Comparison of ENCODE assay signal across 14 cellular contexts in genomic region chr1:85283475-85284199, GRCh38. TPM values are rescaled to one million over a fixed set of nuclear protein-coding genes. Genes with fewer than 3 reads are reported as not detected.
DNase-seq lines count a peak whose midpoint lies in the region; ATAC-seq and TF ChIP-seq lines count a peak whose summit lies in the region.
"Had no signal": no experiment of that assay in that cellular context is flagged by ENCODE, and none has a peak within 500 bp of the region (broad histone marks: within the 10 kb centered on the region; RNA-seq: fewer than 3 reads in every experiment).

No MANE protein-coding gene starts in this region.

- 88% methylated on average over 10 of the region's 11 CpGs for WGBS in mammary epithelial cell (ENCODE audit: low coverage, missing lambda C conversion rate)
- WGBS in right cardiac atrium: 89% methylated on average over 11 of the region's 11 CpGs
- WGBS in transverse colon (ENCODE audit: low coverage in 1 of 2), 2 donors: 54% methylated on average over 7 of the region's 11 CpGs; no CpG with 5 or more reads in 1 of the 2 donors

- H3K4me1 ChIP-seq in mammary epithelial cell (ENCODE audit: insufficient read depth, low read length) (peaks cover 30% of the 10 kb centered on the region), RWPE2 (ENCODE audit: insufficient read depth, poor library complexity, severe bottlenecking) (peaks cover 11% of the 10 kb centered on the region), right cardiac atrium (ENCODE audit: control insufficient read depth, insufficient read depth, low read length) (no peaks in the 10 kb centered on the region), transverse colon (peaks cover 0 to 17% (median 8%) of the 10 kb centered on the region in 4 donors)

- H4K20me1 ChIP-seq in mammary epithelial cell (ENCODE audit: insufficient read depth, low read length): no peaks in the 10 kb centered on the region

- DNase-seq in MCF 10A (ENCODE audit: unreplicated experiment): peak; percentile 54
- no peak for DNase-seq in mammary epithelial cell
- no peak for DNase-seq in RWPE2 (ENCODE audit: low spot score)
- DNase-seq in right cardiac atrium: peak in 1 of 3 donors; percentile 62
- peak; percentile 75 for DNase-seq in transverse colon
- DNase-seq in HuH-7 (ENCODE audit: low spot score): no peak
- no peak for DNase-seq in NCI-H2081 treated with DMSO at 0.1 percent for 48 hours (lab: John Stamatoyannopoulos, UW)
- DNase-seq: activated naive CD4-positive, alpha-beta T cell treated with anti-CD3 and anti-CD28 coated beads, Interleukin-2, amount 50 U/mL, for 16 hours; DMS79 treated with DMSO at 0.1 percent for 48 hours; effector memory CD4-positive, alpha-beta T cell; NCI-H2171; stimulated activated CD4-positive, alpha-beta T cell treated with anti-CD3 and anti-CD28 coated beads, Interleukin-4, amount 100 ng/mL, for 4 hours had no signal

- dilution Hi-C loops in mammary epithelial cell (cut with HindIII; ENCODE audit: low sequenced_read_pairs): no loop called here

- no peaks in the 10 kb centered on the region for H3K79me2 ChIP-seq in mammary epithelial cell (ENCODE audit: insufficient read depth, low read length)

- H2AFZ ChIP-seq in mammary epithelial cell (ENCODE audit: low read depth, low read length): no peak overlapping the region

- H3K36me3 ChIP-seq in mammary epithelial cell (ENCODE audit: insufficient read depth, low read length) (no peaks in the 10 kb centered on the region), RWPE2 (ENCODE audit: low read depth) (no peaks in the 10 kb centered on the region), transverse colon (no peaks in the 10 kb centered on the region)

- H3K9me3 ChIP-seq in mammary epithelial cell (replicated peaks; ENCODE audit: insufficient read depth, low read length) (no peaks in the 10 kb centered on the region), RWPE2 (ENCODE audit: severe bottlenecking) (no peaks in the 10 kb centered on the region), right cardiac atrium (ENCODE audit: control insufficient read depth, low read length) (no peaks in the 10 kb centered on the region), transverse colon (no peaks in the 10 kb centered on the region)

- ATAC-seq in RWPE2 (ENCODE audit: low read depth): 0 out of 3 replicates have a peak, but pooled peaks have one; percentile 13
- ATAC-seq in right cardiac atrium: peak; percentile 59 to 63
- no peak for ATAC-seq in GM21576 (IDR thresholded peaks at IDR 0.05; ENCODE audit: unreplicated experiment)
- ATAC-seq: stimulated activated memory B cell treated with anti-CD40 and anti-IgM and Interleukin-4, amounts not matched to agents 10 μg/mL and 1 μg/mL and 100 μg/mL, for 72 hours had no signal

- POLR2A ChIA-PET in MCF 10A (lab: Yijun Ruan, JAX): interaction anchor here (0.7 to 0.8 kb wide), 2 partner anchors 7 to 197 kb away, joined by 3 read pairs; partner anchors contain the start of gene BCL10

- in situ Hi-C loops in mammary epithelial cell (cut with MboI; ENCODE audit: low sequenced_read_pairs in 2 of 2): no loop called here
- in situ Hi-C loops in transverse colon (cut with MboI; ENCODE audit: low pct_ligation_motif_present in 1 of 4, low pct_unique_long_range_greater_than_20kb in 1 of 4, low sequenced_read_pairs in 3 of 4): no loop called here

- intact Hi-C loops in MCF 10A (cut with micrococcal nuclease): no loop called here
- intact Hi-C loops in mammary epithelial cell (cut with micrococcal nuclease): no loop called here
- intact Hi-C loops in right cardiac atrium (cut with DNase I): no loop called here
- intact Hi-C loops in transverse colon (cut with DNase I; ENCODE audit: low total_unique reads): no loop called here

- H3K4me3 ChIP-seq in mammary epithelial cell (replicated peaks in 1 of 3; ENCODE audit: insufficient read depth in 1 of 3, low read depth in 2 of 3, low read length in 3 of 3) (no peak overlapping the region), RWPE2 (ENCODE audit: severe bottlenecking) (no peak overlapping the region), right cardiac atrium (ENCODE audit: low read length) (no peak overlapping the region), transverse colon (no peak overlapping the region)

- no TSS peak for BruUV-seq in MCF 10A (replicated peaks; lab: Mats Ljungman, UMichigan)
- no TSS peak for BruUV-seq in mammary epithelial cell (replicated peaks; lab: Mats Ljungman, UMichigan)

- CTCF ChIA-PET in MCF 10A (lab: Yijun Ruan, JAX) (interaction anchor here (0.6 to 0.8 kb wide), 2 partner anchors 102 to 129 kb away, joined by 3 read pairs; no protein-coding TSS in a partner anchor), mammary epithelial cell (lab: Charles Lee; ENCODE audit: low non-redundant PET) (no interaction called here)

- no peak for TF ChIP-seq CTCF in MCF 10A (IDR thresholded peaks at IDR 0.05; ENCODE audit: unreplicated experiment)
- no peak for TF ChIP-seq CTCF in mammary epithelial cell (conservative IDR thresholded peaks at IDR 0.05 in 1 of 2, IDR thresholded peaks at IDR 0.05 in 1 of 2; ENCODE audit: extremely low read depth in 1 of 2, insufficient read depth in 1 of 2, low read depth in 1 of 2, low read length in 2 of 2)
- no peak for TF ChIP-seq CTCF in RWPE2 (IDR thresholded peaks at IDR 0.05; ENCODE audit: poor library complexity, severe bottlenecking)
- no peak for TF ChIP-seq CTCF in transverse colon (IDR thresholded peaks at IDR 0.05)

- no peak overlapping the region for H3K4me2 ChIP-seq in mammary epithelial cell (ENCODE audit: insufficient read depth, low read depth, low read length)

- H3K4me3 Mint-ChIP-seq in MCF 10A (ENCODE audit: unreplicated experiment): no peak overlapping the region
- H3K4me3 Mint-ChIP-seq: stimulated activated memory B cell treated with anti-CD40 and anti-IgM and Interleukin-4, amounts not matched to agents 10 μg/mL and 1 μg/mL and 100 μg/mL, for 72 hours had no signal

- H3K9me3 Mint-ChIP-seq in MCF 10A (ENCODE audit: unreplicated experiment): no peaks in the 10 kb centered on the region
- H3K9me3 Mint-ChIP-seq: stimulated activated memory B cell treated with anti-CD40 and anti-IgM and Interleukin-4, amounts not matched to agents 10 μg/mL and 1 μg/mL and 100 μg/mL, for 72 hours had no signal

- peaks cover 19% of the 10 kb centered on the region for H3K4me1 Mint-ChIP-seq in MCF 10A (ENCODE audit: insufficient read depth, unreplicated experiment)

- H3K36me3 Mint-ChIP-seq in MCF 10A (ENCODE audit: insufficient read depth, unreplicated experiment): no peaks in the 10 kb centered on the region

- H3K27me3 Mint-ChIP-seq in MCF 10A (ENCODE audit: insufficient read depth, unreplicated experiment): no peaks in the 10 kb centered on the region
- H3K27me3 Mint-ChIP-seq: stimulated activated memory B cell treated with anti-CD40 and anti-IgM and Interleukin-4, amounts not matched to agents 10 μg/mL and 1 μg/mL and 100 μg/mL, for 72 hours had no signal

- no peak for TF ChIP-seq POLR2A in transverse colon (IDR thresholded peaks at IDR 0.05)

- TF ChIP-seq EP300 in transverse colon (IDR thresholded peaks at IDR 0.05; ENCODE audit: low read depth): no peak

- H3K9ac ChIP-seq in mammary epithelial cell (ENCODE audit: insufficient read depth, low read length): no peak overlapping the region

- H3K27ac ChIP-seq in mammary epithelial cell (ENCODE audit: insufficient read depth, low read depth, low read length) (no peak overlapping the region), RWPE2 (ENCODE audit: poor library complexity, severe bottlenecking) (no peak overlapping the region), right cardiac atrium (ENCODE audit: low read length) (no peak overlapping the region), transverse colon (no peak overlapping the region)

- H3K27ac Mint-ChIP-seq in MCF 10A (ENCODE audit: low read depth, unreplicated experiment): no peak overlapping the region
- H3K27ac Mint-ChIP-seq: stimulated activated memory B cell treated with anti-CD40 and anti-IgM and Interleukin-4, amounts not matched to agents 10 μg/mL and 1 μg/mL and 100 μg/mL, for 72 hours had no signal

- H3K27me3 ChIP-seq in mammary epithelial cell (ENCODE audit: insufficient read depth, low read length) (no peaks in the 10 kb centered on the region), RWPE2 (ENCODE audit: insufficient read depth, poor library complexity, severe bottlenecking) (no peaks in the 10 kb centered on the region), right cardiac atrium (ENCODE audit: control insufficient read depth, insufficient read depth) (no peaks in the 10 kb centered on the region), transverse colon (no peaks in the 10 kb centered on the region)

RNA-seq across cellular contexts. Expression of gene BCL10, which starts 7.2 kb away (rescaled TPM):
- total RNA-seq in MCF 10A (2022) (43.9 and 55.8 TPM in 2 replicates), mammary epithelial cell (10 to 100 TPM; 27.7 to 61.5 TPM), right cardiac atrium (10 to 100 TPM in 3 of 4 donors, 1 to 10 TPM in 1; 8.6 to 11.7 (median 10.9) TPM), transverse colon (10 to 100 TPM; 34.2 to 65.5 (median 56.5) TPM)
- polyA plus RNA-seq in mammary epithelial cell (16.5 TPM), right cardiac atrium (5.7 TPM)
- polyA minus RNA-seq in mammary epithelial cell: 29.0 TPM

RNA-seq across cellular contexts. Expression of gene C1orf52, which starts 24.2 kb away (rescaled TPM):
- total RNA-seq in MCF 10A (2022) (29.6 and 31.7 TPM in 2 replicates), mammary epithelial cell (10 to 100 TPM; 13.7 to 25.7 TPM), right cardiac atrium (10 to 100 TPM; 15.8 to 20.1 (median 17.9) TPM), transverse colon (10 to 100 TPM in 3 of 4 donors, 1 to 10 TPM in 1; 7.4 to 42.6 (median 14.9) TPM)
- polyA plus RNA-seq in mammary epithelial cell (15.1 TPM), right cardiac atrium (15.0 TPM)
- 4.8 TPM for polyA minus RNA-seq in mammary epithelial cell

Comparison
In these comparisons a context has a peak if more than half of its experiments do, and no peak if none do; other contexts are left out.
1. DNase-seq: peak in MCF 10A (single experiment) and transverse colon (single experiment); none in mammary epithelial cell (single experiment), RWPE2 (single experiment), HuH-7 (single experiment) and NCI-H2081 treated with DMSO at 0.1 percent for 48 hours (single experiment).